ENCODE assay signal across 8 cellular contexts in genomic region chr12:13864081-13864673, GRCh38.
DNase-seq lines count a peak whose midpoint lies in the region; ATAC-seq, FAIRE-seq and TF ChIP-seq lines count a peak whose summit lies in the region.

No MANE protein-coding gene starts in this region.

- H3F3A ChIP-seq in GM23248 (ENCODE audit: insufficient read depth), result no peaks in the 10 kb centered on the region

- H3K4me2 ChIP-seq in GM23248 (ENCODE audit: unreplicated experiment), result no peak overlapping the region

- H3K36me3 Mint-ChIP-seq in activated naive CD4-positive, alpha-beta T cell treated with anti-CD3 and anti-CD28 coated beads, Interleukin-2, amount 10 ng/mL, durations not matched to agents 7 days and 5 days, result no peaks in the 10 kb centered on the region

- ATAC-seq in heart left ventricle (peak in 3 of 4 donors; percentile 60 to 85 (median 68)), psoas muscle (peak in 3 of 4 donors; percentile 60 to 76 (median 71))

- H3K4me1 ChIP-seq in GM23248 (ENCODE audit: insufficient read depth) (no peaks in the 10 kb centered on the region), heart left ventricle (no peaks in the 10 kb centered on the region), psoas muscle (no peaks in the 10 kb centered on the region)

- CTCF ChIA-PET in activated naive CD4-positive, alpha-beta T cell treated with anti-CD3 and anti-CD28 coated beads, Interleukin-2, amount 10 ng/mL, durations not matched to agents 7 days and 5 days (lab: Charles Lee), result interaction anchor here (0.9 to 2.0 kb wide), 5 partner anchors 12 to 303 kb away, joined by 3 to 16 read pairs (median 4); no protein-coding TSS in a partner anchor

- H3K4me1 Mint-ChIP-seq in activated naive CD4-positive, alpha-beta T cell treated with anti-CD3 and anti-CD28 coated beads, Interleukin-2, amount 10 ng/mL, durations not matched to agents 7 days and 5 days, result no peaks in the 10 kb centered on the region

- no peaks in the 10 kb centered on the region for H3K9me2 ChIP-seq in GM23248 (ENCODE audit: insufficient read depth)

- FAIRE-seq in RCC 7860 (lab: Jason Lieb, UNC), result peak; percentile 47

- no peak overlapping the region for H3K9ac ChIP-seq in GM23248

- no peak overlapping the region for H3K4me3 Mint-ChIP-seq in activated naive CD4-positive, alpha-beta T cell treated with anti-CD3 and anti-CD28 coated beads, Interleukin-2, amount 10 ng/mL, durations not matched to agents 7 days and 5 days

- H3K9me3 ChIP-seq in GM23248 (ENCODE audit: low read depth) (no peaks in the 10 kb centered on the region), heart left ventricle (no peaks in the 10 kb centered on the region), psoas muscle (no peaks in the 10 kb centered on the region)

- no peak for TF ChIP-seq POLR2A in heart left ventricle (IDR thresholded peaks at IDR 0.05)

- in situ Hi-C loops in G401 (cut with HindIII; ENCODE audit: low sequenced_read_pairs) (no loop called here), GM23248 (cut with MboI) (loop anchor here (10.0 kb wide), 1 partner anchor 301 kb away; no protein-coding TSS in a partner anchor)

- DNase-seq in G401 (ENCODE audit: low spot score), result peak; percentile 80
- DNase-seq in GM23248, result peak; percentile 81
- peak; percentile 39 to 54 for DNase-seq in Kasumi-1 (lab: John Stamatoyannopoulos, UW)
- peak; percentile 53 for DNase-seq in RCC 7860 (ENCODE audit: low spot score)
- peak; percentile 69 for DNase-seq in activated naive CD4-positive, alpha-beta T cell treated with anti-CD3 and anti-CD28 coated beads, Interleukin-2, amount 10 ng/mL, durations not matched to agents 7 days and 5 days
- peak; percentile 58 to 75 (median 69) for DNase-seq in heart left ventricle
- peak; percentile 64 to 81 for DNase-seq in psoas muscle
- no peak for DNase-seq in T1000 (lab: John Stamatoyannopoulos, UW)

- TF ChIP-seq CTCF in heart left ventricle (IDR thresholded peaks at IDR 0.05), result peak; percentile 78 to 94 (median 87)
- peak; percentile 72 for TF ChIP-seq CTCF in psoas muscle (IDR thresholded peaks at IDR 0.05)

- no peak overlapping the region for H3K27ac Mint-ChIP-seq in activated naive CD4-positive, alpha-beta T cell treated with anti-CD3 and anti-CD28 coated beads, Interleukin-2, amount 10 ng/mL, durations not matched to agents 7 days and 5 days

- intact Hi-C loops in heart left ventricle (cut with DNase I) (loop anchor here in 6 of 10 donors (1.0 to 10.0 kb wide), 5 partner anchors 78 to 303 kb away; partner anchors contain the start of gene GRIN2B (in 1 of the 6)), psoas muscle (cut with DNase I) (loop anchor here in 1 of 2 donors (5.0 kb wide), 1 partner anchor 303 kb away; no protein-coding TSS in a partner anchor)

- H3K27ac ChIP-seq in GM23248, result no peak overlapping the region
- no peak overlapping the region for H3K27ac ChIP-seq in heart left ventricle
- no peak overlapping the region for H3K27ac ChIP-seq in psoas muscle

- H2AFZ ChIP-seq in GM23248, result no peak overlapping the region; the same call in 1 of the 2 replicates

- H4K20me1 ChIP-seq in GM23248 (ENCODE audit: insufficient read depth), result no peaks in the 10 kb centered on the region

- H3K27me3 Mint-ChIP-seq in activated naive CD4-positive, alpha-beta T cell treated with anti-CD3 and anti-CD28 coated beads, Interleukin-2, amount 10 ng/mL, durations not matched to agents 7 days and 5 days, result peaks cover 7% of the 10 kb centered on the region

- H3K79me2 ChIP-seq in GM23248 (ENCODE audit: insufficient read depth), result no peaks in the 10 kb centered on the region

- H3K4me3 ChIP-seq in GM23248, result no peak overlapping the region
- no peak overlapping the region for H3K4me3 ChIP-seq in heart left ventricle
- H3K4me3 ChIP-seq in psoas muscle, result no peak overlapping the region

- 9 to 10% methylated on average over 9 of the region's 9 CpGs for WGBS in GM23248 (ENCODE audit: low coverage in 1 of 2, low lambda C conversion rate in 2 of 2, missing lambda C conversion rate in 2 of 2), 2 experiments
- 18 to 19% (median 19%) methylated on average over 9 of the region's 9 CpGs for WGBS in heart left ventricle, 4 donors
- WGBS in psoas muscle, 3 donors, result 14 to 15% (median 14%) methylated on average over 9 of the region's 9 CpGs

- H3K9me3 Mint-ChIP-seq in activated naive CD4-positive, alpha-beta T cell treated with anti-CD3 and anti-CD28 coated beads, Interleukin-2, amount 10 ng/mL, durations not matched to agents 7 days and 5 days, result no peaks in the 10 kb centered on the region

- peaks cover 10% of the 10 kb centered on the region; the same call in 1 of the 2 replicates for H3K27me3 ChIP-seq in GM23248 (replicated peaks; ENCODE audit: insufficient read depth)
- peaks cover 0 to 33% (median 0%) of the 10 kb centered on the region in 9 donors for H3K27me3 ChIP-seq in heart left ventricle
- H3K27me3 ChIP-seq in psoas muscle (ENCODE audit: insufficient read depth in 3 of 3, low read length in 2 of 3), result no peaks in the 10 kb centered on the region

- no peaks in the 10 kb centered on the region for H3K36me3 ChIP-seq in GM23248 (ENCODE audit: low read depth)
- no peaks in the 10 kb centered on the region for H3K36me3 ChIP-seq in heart left ventricle
- H3K36me3 ChIP-seq in psoas muscle (ENCODE audit: insufficient read depth in 1 of 2, low read depth in 1 of 2), result no peaks in the 10 kb centered on the region
